Comparison of ENCODE assay signal across 8 cellular contexts in the genomic region with DNA sequence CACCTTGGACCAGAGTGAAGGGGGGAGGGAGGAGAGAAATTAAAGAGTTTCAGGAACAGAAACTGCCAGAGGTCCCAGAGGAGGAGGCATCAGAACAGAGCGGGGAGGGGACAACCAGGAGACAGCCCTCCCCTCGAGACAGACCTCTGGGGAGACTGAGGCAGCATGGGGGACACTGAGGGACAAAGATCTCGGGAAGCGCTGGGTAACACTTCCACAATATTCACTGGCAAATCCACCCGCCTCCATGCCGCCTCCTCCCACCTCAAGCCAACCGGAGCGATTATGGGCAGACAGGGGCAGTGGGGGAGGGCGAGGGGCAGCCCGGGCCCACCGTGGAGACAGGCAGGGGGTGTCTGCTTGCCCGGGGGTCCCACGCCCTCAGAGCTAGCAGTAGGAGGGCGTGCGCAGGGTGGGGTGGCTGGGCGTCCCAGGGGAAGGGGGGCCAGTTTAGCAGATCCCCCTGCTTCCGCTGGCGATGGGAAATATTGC. TPM values are rescaled to one million over a fixed set of nuclear protein-coding genes. Genes with fewer than 3 reads are reported as not detected.
DNase-seq lines count a peak whose midpoint lies in the region; ATAC-seq and TF ChIP-seq lines count a peak whose summit lies in the region.

No MANE protein-coding gene starts in this region.

- no peaks in the 10 kb centered on the region for H3K36me3 Mint-ChIP-seq in natural killer cell

- peaks cover 35 to 51% (median 47%) of the 10 kb centered on the region in 11 experiments for H3K27me3 ChIP-seq in BLaER1 treated with 17β-estradiol and CSF1 and Interleukin-3, amounts not matched to agents 10 nM and 100 nM
- no peaks in the 10 kb centered on the region for H3K27me3 ChIP-seq in Loucy (ENCODE audit: insufficient read depth, low read length, poor library complexity, severe bottlenecking)

- H3K4me1 ChIP-seq in BLaER1 treated with 17β-estradiol and CSF1 and Interleukin-3, amounts not matched to agents 10 nM and 100 nM = peaks cover 52 to 89% (median 84%) of the 10 kb centered on the region in 10 experiments
- peaks cover 60% of the 10 kb centered on the region for H3K4me1 ChIP-seq in Loucy (ENCODE audit: insufficient read depth, low read length, poor library complexity, severe bottlenecking)

- H3K9me3 Mint-ChIP-seq in natural killer cell = no peaks in the 10 kb centered on the region

- H3F3A ChIP-seq in Loucy (ENCODE audit: low read depth) = peaks cover 11% of the 10 kb centered on the region; the same call in 1 of the 2 replicates

- peak overlapping the region in 9 of 11 experiments; percentile 27 to 71 (median 54); a peak in 16 of 22 replicates for H3K27ac ChIP-seq in BLaER1 treated with 17β-estradiol and CSF1 and Interleukin-3, amounts not matched to agents 10 nM and 100 nM

- H3K4me3 Mint-ChIP-seq in natural killer cell = peak overlapping the region; percentile 69

- peaks cover 30 to 41% of the 10 kb centered on the region in 2 donors for H3K4me1 Mint-ChIP-seq in natural killer cell

- H3K4me3 ChIP-seq in BLaER1 treated with 17β-estradiol and CSF1 and Interleukin-3, amounts not matched to agents 10 nM and 100 nM = peak overlapping the region; percentile 67 to 80 (median 72)
- H3K4me3 ChIP-seq in Loucy (ENCODE audit: low read length, poor library complexity, severe bottlenecking) (peak overlapping the region; percentile 97), choroid plexus epithelial cell (ENCODE audit: low read depth, low read length) (peak overlapping the region; percentile 99)

- peaks cover 1 to 38% (median 27%) of the 10 kb centered on the region in 11 experiments; a peak in 20 of 22 replicates for H4K20me1 ChIP-seq in BLaER1 treated with 17β-estradiol and CSF1 and Interleukin-3, amounts not matched to agents 10 nM and 100 nM
- peaks cover 11% of the 10 kb centered on the region for H4K20me1 ChIP-seq in Loucy (ENCODE audit: insufficient read depth, low read length, poor library complexity, severe bottlenecking)

- H3K4me2 ChIP-seq in BLaER1 treated with 17β-estradiol and CSF1 and Interleukin-3, amounts not matched to agents 10 nM and 100 nM = peak overlapping the region; percentile 91 to 99 (median 97)
- peak overlapping the region; percentile 99 for H3K4me2 ChIP-seq in Loucy (ENCODE audit: low read depth, low read length, poor library complexity, severe bottlenecking)

- peaks cover 51% of the 10 kb centered on the region for H3K79me2 ChIP-seq in Loucy (ENCODE audit: insufficient read depth, low read length)

- ATAC-seq in natural killer cell (no peak), HG02588 (IDR thresholded peaks at IDR 0.05; ENCODE audit: unreplicated experiment) (no peak)

- no peaks in the 10 kb centered on the region for H3K9me2 ChIP-seq in Loucy (replicated peaks; ENCODE audit: low read depth, low read length)

- no peak for TF ChIP-seq CTCF in Loucy (conservative IDR thresholded peaks at IDR 0.05; ENCODE audit: low read length)
- no peak for TF ChIP-seq CTCF in choroid plexus epithelial cell (conservative IDR thresholded peaks at IDR 0.05; ENCODE audit: low read depth, low read length)
- TF ChIP-seq CTCF in natural killer cell (IDR thresholded peaks at IDR 0.05) = no peak

- peak overlapping the region; percentile 63 to 82 (median 78); a peak in 21 of 22 replicates for H3K9ac ChIP-seq in BLaER1 treated with 17β-estradiol and CSF1 and Interleukin-3, amounts not matched to agents 10 nM and 100 nM
- peak overlapping the region; percentile 96 for H3K9ac ChIP-seq in Loucy (ENCODE audit: low read depth, low read length, poor library complexity, severe bottlenecking)

- H3K27ac Mint-ChIP-seq in natural killer cell = no peak overlapping the region

- no peaks in the 10 kb centered on the region for H3K36me3 ChIP-seq in BLaER1 treated with 17β-estradiol and CSF1 and Interleukin-3, amounts not matched to agents 10 nM and 100 nM
- no peaks in the 10 kb centered on the region for H3K36me3 ChIP-seq in Loucy (ENCODE audit: insufficient read depth, low read length)

- H2AFZ ChIP-seq in Loucy (ENCODE audit: low read length) = peak overlapping the region; percentile 68

- H3K27me3 Mint-ChIP-seq in natural killer cell (ENCODE audit: low read depth in 2 of 2) = peaks cover 50 to 54% of the 10 kb centered on the region in 2 donors

- intact Hi-C loops in natural killer cell (cut with micrococcal nuclease) = no loop called here

- DNase-seq in choroid plexus epithelial cell (ENCODE audit: low read depth) (no peak), natural killer cell (no peak), Kasumi-1 (lab: John Stamatoyannopoulos, UW) (no peak), inferior parietal cortex (ENCODE audit: extremely low spot score) (no peak)
- DNase-seq in activated CD8-positive, alpha-beta memory T cell treated with anti-CD3 and anti-CD28 coated beads, Interleukin-2, amount 50 U/mL, for 4 hours = no peak

- no peaks in the 10 kb centered on the region for H3K9me3 ChIP-seq in BLaER1 treated with 17β-estradiol and CSF1 and Interleukin-3, amounts not matched to agents 10 nM and 100 nM (replicated peaks in 1 of 11)
- H3K9me3 ChIP-seq in Loucy (ENCODE audit: insufficient read depth, low read depth, low read length) = no peaks in the 10 kb centered on the region

RNA-seq across cellular contexts. Expression of gene PCGF2, which starts 1.2 kb away (rescaled TPM):
- total RNA-seq in natural killer cell = under 1 TPM in 1 of 3 donors, not detected in 2; 0.12 TPM

RNA-seq across cellular contexts. Expression of gene PSMB3, which starts 5.6 kb away (rescaled TPM):
- total RNA-seq in natural killer cell = 100 to 1,000 TPM; 102 to 129 (median 118) TPM

RNA-seq across cellular contexts. Expression of gene CISD3, which starts 16.8 kb away (rescaled TPM):
- total RNA-seq in natural killer cell = 10 to 100 TPM; 32.6 to 37.4 (median 33.9) TPM

RNA-seq across cellular contexts. Expression of gene MLLT6, which starts 41.9 kb away (rescaled TPM):
- total RNA-seq in natural killer cell = 100 to 1,000 TPM; 478 to 578 (median 485) TPM

RNA-seq across cellular contexts. Expression of gene PIP4K2B, which starts 52.4 kb away (rescaled TPM):
- total RNA-seq in natural killer cell = 10 to 100 TPM; 26.8 to 36.8 (median 36.3) TPM
